22 cellular contexts compared by ENCODE assay signal in the genomic region with DNA sequence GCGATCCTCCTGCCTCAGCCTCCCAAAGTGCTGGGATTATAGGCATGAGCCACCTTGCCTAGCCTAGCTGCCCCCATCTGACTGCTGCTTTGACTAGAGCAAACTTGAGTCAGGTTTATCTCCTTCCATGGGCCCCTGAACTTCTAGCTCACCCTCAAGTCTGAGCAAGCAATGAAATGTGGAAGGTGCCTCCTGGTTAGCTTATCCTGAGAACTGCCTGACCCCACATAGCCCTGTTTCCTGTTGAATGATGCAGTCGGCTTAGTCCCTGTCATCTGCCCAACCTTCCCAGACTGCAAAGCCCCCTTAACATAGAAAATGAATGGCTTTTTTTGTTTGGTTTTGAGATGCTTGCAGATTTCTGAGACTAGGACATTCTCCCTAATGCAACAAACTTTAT. TPM values are rescaled to one million over a fixed set of nuclear protein-coding genes. Genes with fewer than 3 reads are reported as not detected.
DNase-seq lines count a peak whose midpoint lies in the region; ATAC-seq and TF ChIP-seq lines count a peak whose summit lies in the region.
"Had no signal": no experiment of that assay in that cellular context is flagged by ENCODE, and none has a peak within 500 bp of the region (broad histone marks: within the 10 kb centered on the region; RNA-seq: fewer than 3 reads in every experiment).

No MANE protein-coding gene starts in this region.

- H3K27me3 ChIP-seq in RWPE2 (ENCODE audit: insufficient read depth, poor library complexity, severe bottlenecking): no peaks in the 10 kb centered on the region
- no peaks in the 10 kb centered on the region for H3K27me3 ChIP-seq in trophoblast cell (ENCODE audit: insufficient read depth, low read length)
- no peaks in the 10 kb centered on the region for H3K27me3 ChIP-seq in tibial nerve
- H3K27me3 ChIP-seq: sigmoid colon had no signal

- no peak overlapping the region for H2BK5ac ChIP-seq in trophoblast cell (ENCODE audit: low read depth, low read length, poor library complexity)

- no peak for TF ChIP-seq EP300 in tibial nerve (IDR thresholded peaks at IDR 0.05)

- DNase-seq in HFFc6: peak; percentile 23
- no peak for DNase-seq in RWPE2 (ENCODE audit: low spot score)
- peak; percentile 29 for DNase-seq in fibroblast of pulmonary artery (ENCODE audit: low read depth)
- DNase-seq in trophoblast cell: no peak
- DNase-seq in tibial nerve (ENCODE audit: low spot score in 2 of 2): no peak
- no peak for DNase-seq in DMS153 treated with DMSO at 0.1 percent for 48 hours (lab: John Stamatoyannopoulos, UW; ENCODE audit: unreplicated experiment)
- DNase-seq: activated CD4-positive, alpha-beta T cell treated with anti-CD3 and anti-CD28 coated beads, Interleukin-2, amount 10 ng/mL, durations not matched to agents 24 days and 14 days; activated CD8-positive, alpha-beta memory T cell treated with anti-CD3 and anti-CD28 coated beads, Interleukin-2, amount 10 ng/mL, durations not matched to agents 7 days and 5 days; CD4-positive, alpha-beta memory T cell; foreskin melanocyte; kidney glomerular epithelial cell; NCI-H1417; NCI-H526 treated with DMSO at 0.1 percent for 48 hours; sigmoid colon; stimulated activated naive B cell treated with anti-CD40 and anti-IgM and Interleukin-4, amounts not matched to agents 10 μg/mL and 1 μg/mL and 100 μg/mL, for 72 hours; T-cell had no signal

- H3K36me3 ChIP-seq in RWPE2 (ENCODE audit: low read depth) (no peaks in the 10 kb centered on the region), trophoblast cell (ENCODE audit: control insufficient read depth in 1 of 2, insufficient read depth in 2 of 2, low read length in 2 of 2) (no peaks in the 10 kb centered on the region), tibial nerve (no peaks in the 10 kb centered on the region)
- H3K36me3 ChIP-seq: sigmoid colon had no signal

- no peak for TF ChIP-seq CTCF in HFFc6 (IDR thresholded peaks at IDR 0.05)
- no peak for TF ChIP-seq CTCF in RWPE2 (IDR thresholded peaks at IDR 0.05; ENCODE audit: poor library complexity, severe bottlenecking)
- TF ChIP-seq CTCF in fibroblast of pulmonary artery (IDR thresholded peaks at IDR 0.05; ENCODE audit: low read length, missing control alignments): no peak
- no peak for TF ChIP-seq CTCF in tibial nerve (IDR thresholded peaks at IDR 0.05)

- no peak overlapping the region for H3K4me2 ChIP-seq in trophoblast cell (ENCODE audit: low read length)

- no peak overlapping the region for H4K8ac ChIP-seq in trophoblast cell (ENCODE audit: low read depth, low read length)

- H4K12ac ChIP-seq in trophoblast cell (ENCODE audit: low read depth, low read length): no peak overlapping the region

- H2AFZ ChIP-seq in trophoblast cell (ENCODE audit: insufficient read depth, low read length, poor library complexity): no peak overlapping the region
- H2AFZ ChIP-seq: parathyroid adenoma had no signal

- H3K4me3 ChIP-seq in RWPE2 (ENCODE audit: severe bottlenecking) (no peak overlapping the region), fibroblast of pulmonary artery (replicated peaks; ENCODE audit: low read depth, low read length) (no peak overlapping the region), trophoblast cell (ENCODE audit: low read depth, low read length) (no peak overlapping the region), tibial nerve (no peak overlapping the region)
- H3K4me3 ChIP-seq: sigmoid colon had no signal

- peak overlapping the region; percentile 1 for H2BK12ac ChIP-seq in trophoblast cell (ENCODE audit: low read length)

- peaks cover 9% of the 10 kb centered on the region for H3K4me1 Mint-ChIP-seq in HFFc6 (ENCODE audit: low read depth)
- H3K4me1 Mint-ChIP-seq: activated CD8-positive, alpha-beta memory T cell treated with anti-CD3 and anti-CD28 coated beads, Interleukin-2, amount 10 ng/mL, durations not matched to agents 7 days and 5 days; activated T-helper 17 cell treated with anti-CD3 and anti-CD28 coated beads, Interleukin-2, amount 50 U/mL, for 72 hours; stimulated activated naive B cell treated with anti-CD40 and anti-IgM and Interleukin-4, amounts not matched to agents 10 μg/mL and 1 μg/mL and 100 μg/mL, for 72 hours; T-cell had no signal

- no peaks in the 10 kb centered on the region for H3K79me1 ChIP-seq in trophoblast cell (ENCODE audit: low read length)

- no peak overlapping the region for H3K18ac ChIP-seq in trophoblast cell (ENCODE audit: low read length)

- H3K9me3 Mint-ChIP-seq in HFFc6: no peaks in the 10 kb centered on the region
- H3K9me3 Mint-ChIP-seq: activated CD4-positive, alpha-beta T cell treated with anti-CD3 and anti-CD28 coated beads, Interleukin-2, amount 10 ng/mL, durations not matched to agents 24 days and 14 days; activated T-helper 17 cell treated with anti-CD3 and anti-CD28 coated beads, Interleukin-2, amount 50 U/mL, for 72 hours; CD4-positive, alpha-beta memory T cell; stimulated activated naive B cell treated with anti-CD40 and anti-IgM and Interleukin-4, amounts not matched to agents 10 μg/mL and 1 μg/mL and 100 μg/mL, for 72 hours; T-cell had no signal

- H3K36me3 Mint-ChIP-seq in HFFc6 (ENCODE audit: low read depth): no peaks in the 10 kb centered on the region
- H3K36me3 Mint-ChIP-seq: activated CD8-positive, alpha-beta memory T cell treated with anti-CD3 and anti-CD28 coated beads, Interleukin-2, amount 10 ng/mL, durations not matched to agents 7 days and 5 days; activated naive CD8-positive, alpha-beta T cell; CD4-positive, alpha-beta memory T cell; T-cell had no signal

- H3K79me2 ChIP-seq in trophoblast cell (ENCODE audit: control insufficient read depth, insufficient read depth, low read length, poor library complexity): no peaks in the 10 kb centered on the region
- H3K79me2 ChIP-seq: parathyroid adenoma had no signal

- H2BK120ac ChIP-seq in trophoblast cell (ENCODE audit: insufficient read depth, low read length, poor library complexity): no peak overlapping the region

- no peak overlapping the region for H3K4me3 Mint-ChIP-seq in HFFc6
- H3K4me3 Mint-ChIP-seq: activated CD4-positive, alpha-beta T cell treated with anti-CD3 and anti-CD28 coated beads, Interleukin-2, amount 10 ng/mL, durations not matched to agents 24 days and 14 days; activated CD8-positive, alpha-beta memory T cell treated with anti-CD3 and anti-CD28 coated beads, Interleukin-2, amount 10 ng/mL, durations not matched to agents 7 days and 5 days; activated naive CD8-positive, alpha-beta T cell; activated T-helper 17 cell treated with anti-CD3 and anti-CD28 coated beads, Interleukin-2, amount 50 U/mL, for 72 hours; CD4-positive, alpha-beta memory T cell; stimulated activated naive B cell treated with anti-CD40 and anti-IgM and Interleukin-4, amounts not matched to agents 10 μg/mL and 1 μg/mL and 100 μg/mL, for 72 hours; T-cell had no signal

- ATAC-seq in RWPE2 (ENCODE audit: low read depth) (peak; percentile 67), HG03108 (IDR thresholded peaks at IDR 0.05; ENCODE audit: unreplicated experiment) (no peak)
- ATAC-seq: activated CD8-positive, alpha-beta memory T cell treated with anti-CD3 and anti-CD28 coated beads, Interleukin-2, amount 10 ng/mL, durations not matched to agents 7 days and 5 days; activated T-helper 17 cell treated with anti-CD3 and anti-CD28 coated beads, Interleukin-2, amount 50 U/mL, for 72 hours; stimulated activated naive B cell treated with anti-CD40 and anti-IgM and Interleukin-4, amounts not matched to agents 10 μg/mL and 1 μg/mL and 100 μg/mL, for 72 hours; T-cell had no signal

- no peak overlapping the region for H3K9ac ChIP-seq in trophoblast cell (ENCODE audit: low read length)
- H3K9ac ChIP-seq: parathyroid adenoma had no signal

- no peak overlapping the region for H3K14ac ChIP-seq in trophoblast cell (ENCODE audit: low read length)

- H3K23ac ChIP-seq in trophoblast cell (ENCODE audit: low read length): peak overlapping the region; percentile 81

- H3K9me3 ChIP-seq in RWPE2 (ENCODE audit: severe bottlenecking) (no peaks in the 10 kb centered on the region), trophoblast cell (ENCODE audit: insufficient read depth, low read depth, low read length) (no peaks in the 10 kb centered on the region), tibial nerve (no peaks in the 10 kb centered on the region)
- H3K9me3 ChIP-seq: sigmoid colon had no signal

- H4K91ac ChIP-seq in trophoblast cell (ENCODE audit: low read depth, low read length): no peak overlapping the region

- H2AK5ac ChIP-seq in trophoblast cell (ENCODE audit: low read length): no peak overlapping the region

- H3K4ac ChIP-seq in trophoblast cell (ENCODE audit: low read depth, low read length): no peak overlapping the region

- H3K27ac Mint-ChIP-seq in HFFc6: peak overlapping the region; percentile 53; the same call in 1 of the 2 replicates
- H3K27ac Mint-ChIP-seq: activated CD4-positive, alpha-beta T cell treated with anti-CD3 and anti-CD28 coated beads, Interleukin-2, amount 10 ng/mL, durations not matched to agents 24 days and 14 days; activated CD8-positive, alpha-beta memory T cell treated with anti-CD3 and anti-CD28 coated beads, Interleukin-2, amount 10 ng/mL, durations not matched to agents 7 days and 5 days; activated naive CD8-positive, alpha-beta T cell; activated T-helper 17 cell treated with anti-CD3 and anti-CD28 coated beads, Interleukin-2, amount 50 U/mL, for 72 hours; stimulated activated naive B cell treated with anti-CD40 and anti-IgM and Interleukin-4, amounts not matched to agents 10 μg/mL and 1 μg/mL and 100 μg/mL, for 72 hours; T-cell had no signal

- no CpG with 5 or more reads among the region's 2 CpGs for WGBS in trophoblast cell (ENCODE audit: extremely low coverage, insufficient coverage, insufficient read length)
- WGBS in tibial nerve, 2 donors: 54 to 60% methylated on average over 2 of the region's 2 CpGs

- TF ChIP-seq POLR2A in tibial nerve (IDR thresholded peaks at IDR 0.05): no peak

- H3K27me3 Mint-ChIP-seq in HFFc6 (ENCODE audit: insufficient read depth): peaks cover 3% of the 10 kb centered on the region; the same call in 1 of the 2 replicates
- H3K27me3 Mint-ChIP-seq: activated naive CD8-positive, alpha-beta T cell; activated T-helper 17 cell treated with anti-CD3 and anti-CD28 coated beads, Interleukin-2, amount 50 U/mL, for 72 hours; T-cell had no signal

- no peak overlapping the region for H3K27ac ChIP-seq in RWPE2 (ENCODE audit: poor library complexity, severe bottlenecking)
- no peak overlapping the region for H3K27ac ChIP-seq in trophoblast cell (ENCODE audit: low read depth, low read length)
- H3K27ac ChIP-seq in tibial nerve: no peak overlapping the region
- H3K27ac ChIP-seq: epithelial cell of prostate, parathyroid adenoma, sigmoid colon had no signal

- H3K4me1 ChIP-seq in RWPE2 (ENCODE audit: insufficient read depth, poor library complexity, severe bottlenecking) (peaks cover 7% of the 10 kb centered on the region), trophoblast cell (ENCODE audit: control insufficient read depth in 1 of 2, insufficient read depth in 2 of 2, low read length in 2 of 2) (peaks cover 13 to 15% of the 10 kb centered on the region in 2 experiments), tibial nerve (peaks cover 0 to 3% (median 0%) of the 10 kb centered on the region in 4 donors)
- H3K4me1 ChIP-seq: sigmoid colon had no signal

RNA-seq across cellular contexts. Expression of gene TMEM160, which starts 8.9 kb away (rescaled TPM):
- 10 to 100 TPM; 44.2 to 55.1 (median 49.3) TPM for total RNA-seq in HFFc6 (2021; fragmentation: NEBNext Ultra II Directional; extraction: Animal tissue kit (Norgen Biotek cat#: 25700))
- polyA plus RNA-seq in trophoblast cell (2013): 32.3 and 35.7 TPM in 2 replicates
- 10 to 100 TPM; 37.5 to 78.5 (median 66.8) TPM for total RNA-seq in tibial nerve

RNA-seq across cellular contexts. Expression of gene NPAS1, which starts 37.7 kb away (rescaled TPM):
- total RNA-seq in HFFc6 (2021; fragmentation: NEBNext Ultra II Directional; extraction: Animal tissue kit (Norgen Biotek cat#: 25700)): 10 to 100 TPM in 1 of 6 experiments, 1 to 10 TPM in 5; 2.2 to 11.5 (median 3.6) TPM
- 0.43 and 0.53 TPM in 2 replicates for polyA plus RNA-seq in trophoblast cell (2013)
- under 1 TPM in 2 of 4 donors, not detected in 2; 0.39 to 0.42 TPM for total RNA-seq in tibial nerve
- total RNA-seq: dermis microvascular lymphatic vessel endothelial cell had no signal
- polyA plus RNA-seq: CD4-positive, alpha-beta memory T cell had no signal

RNA-seq across cellular contexts. Expression of gene ZC3H4, which starts 56.2 kb away (rescaled TPM):
- 10 to 100 TPM; 43.9 to 66.1 (median 55.2) TPM for total RNA-seq in HFFc6 (2021; fragmentation: NEBNext Ultra II Directional; extraction: Animal tissue kit (Norgen Biotek cat#: 25700))
- polyA plus RNA-seq in trophoblast cell (2013): 17.0 and 17.4 TPM in 2 replicates
- 10 to 100 TPM; 25.5 to 40.4 (median 34.2) TPM for total RNA-seq in tibial nerve

Comparison
In these comparisons a context has a peak if more than half of its experiments do, and no peak if none do; other contexts are left out.
1. DNase-seq: peak in HFFc6 (single experiment) and fibroblast of pulmonary artery (single experiment); none in RWPE2 (single experiment), trophoblast cell (0 of 2), tibial nerve (0 of 2) and DMS153 treated with DMSO at 0.1 percent for 48 hours (single experiment).